Comparison of ENCODE assay signal across 30 cellular contexts in the genomic region with DNA sequence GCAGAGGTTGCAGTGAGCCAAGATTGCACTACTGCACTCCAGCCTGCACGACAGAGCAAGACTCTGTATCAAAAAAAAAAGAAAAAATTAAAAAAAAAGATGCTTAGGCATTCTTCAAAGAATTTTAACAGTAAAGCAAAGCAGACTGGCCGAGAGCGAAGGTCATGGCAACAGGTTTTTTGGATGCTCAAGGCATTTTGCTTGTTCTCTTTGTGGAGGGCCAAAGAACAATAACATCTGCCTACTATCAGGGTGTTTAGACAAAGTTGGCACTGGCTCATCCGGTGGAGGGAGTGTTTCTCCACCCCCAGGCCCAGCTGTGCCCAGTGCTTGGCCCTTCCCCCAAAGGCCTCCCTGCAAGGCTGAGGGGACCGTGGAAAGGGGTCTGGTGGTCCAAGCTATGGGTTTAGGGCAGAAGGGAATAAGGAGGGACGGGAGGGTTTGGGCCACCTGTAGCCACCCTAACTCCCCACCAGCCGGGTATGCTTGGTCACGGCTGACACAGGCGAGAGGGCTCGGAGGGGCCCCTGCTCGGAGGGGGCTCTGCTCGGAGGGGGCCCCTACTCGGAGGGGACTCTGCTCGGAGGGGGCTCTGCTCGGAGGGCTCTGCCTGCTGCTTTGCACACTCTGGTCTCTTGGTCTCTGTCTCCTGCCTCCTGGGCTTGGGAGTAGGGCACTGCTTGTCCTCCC. TPM values are rescaled to one million over a fixed set of nuclear protein-coding genes. Genes with fewer than 3 reads are reported as not detected.
DNase-seq lines count a peak whose midpoint lies in the region; ATAC-seq and TF ChIP-seq lines count a peak whose summit lies in the region.
"Had no signal": no experiment of that assay in that cellular context is flagged by ENCODE, and none has a peak within 500 bp of the region (broad histone marks: within the 10 kb centered on the region; RNA-seq: fewer than 3 reads in every experiment).

No MANE protein-coding gene starts in this region.

- H3K9me3 Mint-ChIP-seq in chondrocyte (ENCODE audit: low read depth) (no peaks in the 10 kb centered on the region), osteocyte (ENCODE audit: unreplicated experiment) (no peaks in the 10 kb centered on the region), endodermal cell (no peaks in the 10 kb centered on the region)
- H3K9me3 Mint-ChIP-seq: activated CD8-positive, alpha-beta T cell treated with anti-CD3 and anti-CD28 coated beads for 36 hours; activated naive CD4-positive, alpha-beta T cell treated with anti-CD3 and anti-CD28 coated beads for 36 hours; activated T-cell treated with anti-CD3 and anti-CD28 coated beads, Interleukin-2, amount 50 U/mL, for 4 hours; T-helper 1 cell treated with Interleukin-12 subunit alpha and Interleukin-12 subunit beta and Interleukin-4 antibody, amounts not matched to agents 30 μg/mL and 1 μg/mL, for 36 hours had no signal

- peaks cover 20% of the 10 kb centered on the region for H3K27me3 Mint-ChIP-seq in chondrocyte (ENCODE audit: low read depth)
- no peaks in the 10 kb centered on the region for H3K27me3 Mint-ChIP-seq in osteocyte (ENCODE audit: unreplicated experiment)
- H3K27me3 Mint-ChIP-seq in endodermal cell (ENCODE audit: insufficient read depth) = peaks cover 15% of the 10 kb centered on the region

- no peak overlapping the region for H3K4me3 ChIP-seq in right cardiac atrium (ENCODE audit: low read length)
- H3K4me3 ChIP-seq in endodermal cell (ENCODE audit: low read length) = no peak overlapping the region
- H3K4me3 ChIP-seq: lung, psoas muscle, SK-N-MC, upper lobe of left lung had no signal

- no peaks in the 10 kb centered on the region for H3K36me3 ChIP-seq in endodermal cell (ENCODE audit: control insufficient read depth, insufficient read depth, low read length)
- H3K36me3 ChIP-seq: upper lobe of left lung had no signal

- H3K27ac Mint-ChIP-seq in chondrocyte (ENCODE audit: unreplicated experiment) = no peak overlapping the region
- H3K27ac Mint-ChIP-seq in osteocyte (ENCODE audit: unreplicated experiment) = no peak overlapping the region
- no peak overlapping the region for H3K27ac Mint-ChIP-seq in endodermal cell
- H3K27ac Mint-ChIP-seq: activated CD8-positive, alpha-beta T cell treated with anti-CD3 and anti-CD28 coated beads for 36 hours; activated naive CD4-positive, alpha-beta T cell treated with anti-CD3 and anti-CD28 coated beads for 36 hours; T-helper 1 cell treated with Interleukin-12 subunit alpha and Interleukin-12 subunit beta and Interleukin-4 antibody, amounts not matched to agents 30 μg/mL and 1 μg/mL, for 36 hours had no signal

- intact Hi-C loops in right cardiac atrium (cut with DNase I) = no loop called here
- intact Hi-C loops in left cardiac atrium (cut with DNase I) = no loop called here

- H3K27ac ChIP-seq in right cardiac atrium (ENCODE audit: low read length) (no peak overlapping the region), endodermal cell (ENCODE audit: low read depth, low read length) (no peak overlapping the region)
- H3K27ac ChIP-seq: HL-60, KMS-11, psoas muscle, SK-N-MC, upper lobe of left lung had no signal

- 85% methylated on average over 15 of the region's 15 CpGs for WGBS in right cardiac atrium
- WGBS in endodermal cell (ENCODE audit: insufficient coverage in 1 of 2, insufficient read length in 1 of 2), 2 experiments = 86 to 94% methylated on average over 9 to 15 of the region's 15 CpGs

- H3K36me3 Mint-ChIP-seq in chondrocyte (ENCODE audit: low read depth) (no peaks in the 10 kb centered on the region), osteocyte (ENCODE audit: unreplicated experiment) (no peaks in the 10 kb centered on the region), endodermal cell (ENCODE audit: low read depth) (no peaks in the 10 kb centered on the region)

- ATAC-seq in right cardiac atrium = no peak
- ATAC-seq in left cardiac atrium = no peak
- ATAC-seq in GM18517 (IDR thresholded peaks at IDR 0.05; ENCODE audit: unreplicated experiment) = no peak
- ATAC-seq: activated CD8-positive, alpha-beta T cell treated with anti-CD3 and anti-CD28 coated beads for 36 hours; activated T-cell treated with anti-CD3 and anti-CD28 coated beads, Interleukin-2, amount 50 U/mL, for 4 hours; psoas muscle had no signal

- no peak overlapping the region for H3K9ac ChIP-seq in endodermal cell (ENCODE audit: extremely low read depth, low read length, poor library complexity, severe bottlenecking)
- H3K9ac ChIP-seq: KMS-11 had no signal

- DNase-seq in right cardiac atrium (peak in 2 of 3 donors; percentile 31 to 37), left cardiac atrium (no peak), chondrocyte (ENCODE audit: low spot score) (peak; percentile 82), osteocyte (ENCODE audit: extremely low spot score, unreplicated experiment) (peak; percentile 78), ureter (ENCODE audit: low spot score) (peak; percentile 40), endodermal cell (no peak)
- no peak for DNase-seq in effector CD4-positive, alpha-beta T cell
- DNase-seq: activated CD4-positive, CD25-positive, alpha-beta regulatory T cell treated with anti-CD3 and anti-CD28 coated beads, Interleukin-2, amount 50 U/mL, for 72 hours; activated CD8-positive, alpha-beta T cell treated with anti-CD3 and anti-CD28 coated beads for 36 hours; activated naive CD4-positive, alpha-beta T cell treated with anti-CD3 and anti-CD28 coated beads for 36 hours; activated T-cell treated with anti-CD3 and anti-CD28 coated beads, Interleukin-2, amount 50 U/mL, for 4 hours; amygdala; C1 segment of cervical spinal cord; effector CD8-positive, alpha-beta T cell; glutamatergic neuron; NCI-H146; NCI-H2107; NCI-H446; NCI-H82 had no signal

- H3K4me1 ChIP-seq in right cardiac atrium (ENCODE audit: control insufficient read depth, insufficient read depth, low read length) (peaks cover 3% of the 10 kb centered on the region), endodermal cell (ENCODE audit: control insufficient read depth, insufficient read depth, low read length) (no peaks in the 10 kb centered on the region)
- H3K4me1 ChIP-seq: Caco-2, psoas muscle had no signal

- no peak for TF ChIP-seq CTCF in chondrocyte (IDR thresholded peaks at IDR 0.05)
- no peak for TF ChIP-seq CTCF in osteocyte (IDR thresholded peaks at IDR 0.05)
- TF ChIP-seq CTCF in endodermal cell (conservative IDR thresholded peaks at IDR 0.05) = no peak

- no peaks in the 10 kb centered on the region for H3K9me3 ChIP-seq in right cardiac atrium (ENCODE audit: control insufficient read depth, low read length)
- no peaks in the 10 kb centered on the region for H3K9me3 ChIP-seq in endodermal cell (ENCODE audit: control insufficient read depth, low read length)
- H3K9me3 ChIP-seq: Caco-2, psoas muscle, upper lobe of left lung had no signal

- H3K4me1 Mint-ChIP-seq in chondrocyte (ENCODE audit: low read depth) (no peaks in the 10 kb centered on the region), osteocyte (ENCODE audit: unreplicated experiment) (no peaks in the 10 kb centered on the region), endodermal cell (peaks cover 2% of the 10 kb centered on the region)
- H3K4me1 Mint-ChIP-seq: neural crest cell had no signal

- no peak overlapping the region for H3K4me3 Mint-ChIP-seq in chondrocyte (ENCODE audit: unreplicated experiment)
- H3K4me3 Mint-ChIP-seq in osteocyte (ENCODE audit: unreplicated experiment) = no peak overlapping the region
- H3K4me3 Mint-ChIP-seq in endodermal cell = no peak overlapping the region
- H3K4me3 Mint-ChIP-seq: activated CD8-positive, alpha-beta T cell treated with anti-CD3 and anti-CD28 coated beads for 36 hours; activated naive CD4-positive, alpha-beta T cell treated with anti-CD3 and anti-CD28 coated beads for 36 hours; activated T-cell treated with anti-CD3 and anti-CD28 coated beads, Interleukin-2, amount 50 U/mL, for 4 hours; neural crest cell; T-helper 1 cell treated with Interleukin-12 subunit alpha and Interleukin-12 subunit beta and Interleukin-4 antibody, amounts not matched to agents 30 μg/mL and 1 μg/mL, for 36 hours had no signal

- H3K27me3 ChIP-seq in right cardiac atrium (ENCODE audit: control insufficient read depth, insufficient read depth) = no peaks in the 10 kb centered on the region
- H3K27me3 ChIP-seq in endodermal cell (ENCODE audit: control insufficient read depth, insufficient read depth, low read length, poor library complexity, severe bottlenecking) = no peaks in the 10 kb centered on the region
- H3K27me3 ChIP-seq: upper lobe of left lung had no signal

RNA-seq across cellular contexts. Expression of gene ALLC, which starts 26.7 kb away (rescaled TPM):
- total RNA-seq in right cardiac atrium = under 1 TPM in 3 of 4 donors, not detected in 1; 0.23 to 0.57 (median 0.25) TPM
- polyA plus RNA-seq in right cardiac atrium = 0.38 TPM
- total RNA-seq in left cardiac atrium = under 1 TPM in 1 of 2 donors, not detected in 1; 0.26 TPM
- total RNA-seq in chondrocyte = not detected in 3 replicates
- total RNA-seq in osteocyte = not detected in 2 replicates
- not detected for total RNA-seq in ureter
- total RNA-seq in endodermal cell = not detected
- polyA plus RNA-seq in endodermal cell (2013, experiment 1 of 2) = not detected
- polyA plus RNA-seq in endodermal cell (2013, experiment 2 of 2) = not detected
- total RNA-seq: activated CD8-positive, alpha-beta T cell treated with anti-CD3 and anti-CD28 coated beads for 36 hours; activated naive CD4-positive, alpha-beta T cell treated with anti-CD3 and anti-CD28 coated beads for 36 hours; activated T-cell treated with anti-CD3 and anti-CD28 coated beads, Interleukin-2, amount 50 U/mL, for 4 hours; Caco-2; epithelial cell of proximal tubule; lung; neural crest cell; psoas muscle; upper lobe of left lung had no signal
- polyA plus RNA-seq: psoas muscle had no signal

RNA-seq across cellular contexts. Expression of gene COLEC11, which starts 36.4 kb away (rescaled TPM):
- total RNA-seq in right cardiac atrium = 10 to 100 TPM; 12.5 to 67.8 (median 36.3) TPM
- polyA plus RNA-seq in right cardiac atrium = 70.6 TPM
- 10 to 100 TPM in 1 of 2 donors, 1 to 10 TPM in 1; 3.3 to 25.0 TPM for total RNA-seq in left cardiac atrium
- not detected in 3 replicates for total RNA-seq in chondrocyte
- total RNA-seq in osteocyte = not detected in 2 replicates
- total RNA-seq in ureter = 2.4 TPM
- total RNA-seq in endodermal cell = 1 to 10 TPM; 1.1 to 1.5 TPM
- 0.21 TPM for polyA plus RNA-seq in endodermal cell (2013, experiment 1 of 2)
- polyA plus RNA-seq in endodermal cell (2013, experiment 2 of 2) = not detected
- total RNA-seq: Caco-2, neural crest cell had no signal

RNA-seq across cellular contexts. Expression of gene RPS7, which starts 56.2 kb away (rescaled TPM):
- total RNA-seq in right cardiac atrium (100 to 1,000 TPM; 741 to 785 (median 759) TPM), left cardiac atrium (100 to 1,000 TPM; 765 to 811 TPM), chondrocyte (724 to 826 TPM (median 808 TPM) in 3 replicates), osteocyte (1,082 and 1,101 TPM in 2 replicates), ureter (1,218 TPM), endodermal cell (1,000 to 10,000 TPM; 1,323 to 1,693 TPM)
- polyA plus RNA-seq in right cardiac atrium = 1,436 TPM
- 1,899 TPM for polyA plus RNA-seq in endodermal cell (2013, experiment 1 of 2)
- polyA plus RNA-seq in endodermal cell (2013, experiment 2 of 2) = 1,806 TPM

Comparison
In these comparisons a context has a peak if more than half of its experiments do, and no peak if none do; other contexts are left out.
1. DNase-seq: peak in right cardiac atrium (2 of 3), chondrocyte (single experiment), osteocyte (single experiment) and ureter (single experiment); none in left cardiac atrium (single experiment), endodermal cell (single experiment) and effector CD4-positive, alpha-beta T cell (single experiment).